In the genomic region with DNA sequence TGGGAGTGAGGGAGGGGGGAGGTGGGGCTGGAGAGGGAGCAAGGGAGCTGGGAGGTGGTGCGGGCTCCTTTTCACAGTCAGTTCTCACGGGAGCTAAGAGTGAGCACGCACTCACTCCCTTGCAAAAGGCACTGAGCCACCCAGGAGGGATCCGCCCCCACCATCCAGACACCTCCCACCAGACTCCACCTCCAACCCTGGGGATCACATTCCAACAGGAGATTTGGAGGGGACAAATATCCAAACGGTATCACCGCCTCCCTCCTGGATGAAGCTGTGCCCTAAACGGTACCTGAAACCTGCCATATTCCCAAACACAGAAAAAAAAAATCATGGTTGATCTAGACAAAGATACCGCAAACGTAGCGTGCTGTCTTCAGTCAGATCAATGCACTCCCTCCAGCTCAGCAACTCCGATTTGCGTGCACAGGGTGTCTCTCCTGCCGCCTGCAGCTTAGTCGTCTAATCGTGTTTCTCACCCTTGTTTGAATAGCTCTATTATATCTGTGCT, we compare ENCODE assay signal across 15 cellular contexts. TPM values are rescaled to one million over a fixed set of nuclear protein-coding genes. Genes with fewer than 3 reads are reported as not detected.
DNase-seq lines count a peak whose midpoint lies in the region; ATAC-seq and TF ChIP-seq lines count a peak whose summit lies in the region.
"Had no signal": no experiment of that assay in that cellular context is flagged by ENCODE, and none has a peak within 500 bp of the region (broad histone marks: within the 10 kb centered on the region; RNA-seq: fewer than 3 reads in every experiment).

No MANE protein-coding gene starts in this region.

- DNase-seq in GM23338 (ENCODE audit: low spot score): peak; percentile 63
- DNase-seq in NCI-H526 treated with DMSO at 0.1 percent for 48 hours (lab: John Stamatoyannopoulos, UW): peak; percentile 48
- DNase-seq in heart left ventricle: no peak
- no peak for DNase-seq in neural crest cell (ENCODE audit: low read depth, low spot score)
- DNase-seq in SKM-1 treated with dmso at 0.1 percent for 144 hours (lab: John Stamatoyannopoulos, UW; ENCODE audit: unreplicated experiment): no peak
- no peak for DNase-seq in NCI-H1436 treated with DMSO at 0.1 percent for 48 hours (lab: John Stamatoyannopoulos, UW)
- DNase-seq in ACHN: no peak
- DNase-seq: activated CD8-positive, alpha-beta memory T cell treated with anti-CD3 and anti-CD28 coated beads, Interleukin-2, amount 10 ng/mL, durations not matched to agents 7 days and 5 days; CD4-positive, alpha-beta T cell; GM23248; ovary; thyroid gland had no signal

- H3K36me3 Mint-ChIP-seq in GM23338 (ENCODE audit: low read depth): no peaks in the 10 kb centered on the region
- H3K36me3 Mint-ChIP-seq in neural crest cell (ENCODE audit: low read depth): no peaks in the 10 kb centered on the region
- H3K36me3 Mint-ChIP-seq: activated CD8-positive, alpha-beta memory T cell treated with anti-CD3 and anti-CD28 coated beads, Interleukin-2, amount 10 ng/mL, durations not matched to agents 7 days and 5 days had no signal

- no peaks in the 10 kb centered on the region; the same call in 2 of the 3 replicates for H3K9me3 Mint-ChIP-seq in GM23338
- H3K9me3 Mint-ChIP-seq in neural crest cell: no peaks in the 10 kb centered on the region
- H3K9me3 Mint-ChIP-seq: CD4-positive, alpha-beta T cell; T-helper 2 cell treated with Interferon-gamma antibody and Interleukin-4, amounts not matched to agents 5 μg/mL and 100 μg/mL, for 36 hours had no signal

- peak overlapping the region; percentile 44 for H3K4me3 ChIP-seq in GM23338
- H3K4me3 ChIP-seq in heart left ventricle: peak overlapping the region in 1 of 12 donors; percentile 5
- H3K4me3 ChIP-seq: GM23248, ovary, thyroid gland had no signal

- no peaks in the 10 kb centered on the region for H3F3A ChIP-seq in GM23338 (replicated peaks; ENCODE audit: low read depth)

- H3K27me3 Mint-ChIP-seq in GM23338 (ENCODE audit: insufficient read depth, low read depth, poor library complexity) (peaks cover 12% of the 10 kb centered on the region), neural crest cell (ENCODE audit: low read depth) (peaks cover 25% of the 10 kb centered on the region)

- TF ChIP-seq CTCF in GM23338 (conservative IDR thresholded peaks at IDR 0.05; ENCODE audit: low read depth in 2 of 2): no peak
- peak in 1 of 12 donors; percentile 13 for TF ChIP-seq CTCF in heart left ventricle (IDR thresholded peaks at IDR 0.05)
- TF ChIP-seq CTCF in neural crest cell (conservative IDR thresholded peaks at IDR 0.05): no peak

- H3K27ac Mint-ChIP-seq in GM23338 (no peak overlapping the region), neural crest cell (ENCODE audit: unreplicated experiment) (no peak overlapping the region)
- H3K27ac Mint-ChIP-seq: activated CD8-positive, alpha-beta memory T cell treated with anti-CD3 and anti-CD28 coated beads, Interleukin-2, amount 10 ng/mL, durations not matched to agents 7 days and 5 days; CD4-positive, alpha-beta T cell; T-helper 2 cell treated with Interferon-gamma antibody and Interleukin-4, amounts not matched to agents 5 μg/mL and 100 μg/mL, for 36 hours had no signal

- no peaks in the 10 kb centered on the region for H3K9me3 ChIP-seq in heart left ventricle
- H3K9me3 ChIP-seq: ovary, thyroid gland had no signal

- no peaks in the 10 kb centered on the region for H4K20me1 ChIP-seq in GM23338 (replicated peaks; ENCODE audit: insufficient read depth)

- H3K4me1 Mint-ChIP-seq in GM23338: peaks cover 16% of the 10 kb centered on the region
- H3K4me1 Mint-ChIP-seq in neural crest cell: peaks cover 31% of the 10 kb centered on the region
- H3K4me1 Mint-ChIP-seq: activated CD8-positive, alpha-beta memory T cell treated with anti-CD3 and anti-CD28 coated beads, Interleukin-2, amount 10 ng/mL, durations not matched to agents 7 days and 5 days had no signal

- in situ Hi-C loops in ACHN (cut with HindIII; ENCODE audit: low pct_ligation_motif_present, low pct_unique_long_range_greater_than_20kb, low sequenced_read_pairs): no loop called here

- H3K4me3 Mint-ChIP-seq in GM23338: peak overlapping the region; percentile 66
- peak overlapping the region; percentile 56 for H3K4me3 Mint-ChIP-seq in neural crest cell
- H3K4me3 Mint-ChIP-seq: activated CD8-positive, alpha-beta memory T cell treated with anti-CD3 and anti-CD28 coated beads, Interleukin-2, amount 10 ng/mL, durations not matched to agents 7 days and 5 days; CD4-positive, alpha-beta T cell; T-helper 2 cell treated with Interferon-gamma antibody and Interleukin-4, amounts not matched to agents 5 μg/mL and 100 μg/mL, for 36 hours had no signal

- no peak for TF ChIP-seq POLR2A in heart left ventricle (IDR thresholded peaks at IDR 0.05)

- no peaks in the 10 kb centered on the region for H3K79me2 ChIP-seq in GM23338 (replicated peaks; ENCODE audit: insufficient read depth)

- H3K9me2 ChIP-seq in GM23338 (ENCODE audit: insufficient read depth): no peaks in the 10 kb centered on the region

- H3K4me1 ChIP-seq in GM23338 (ENCODE audit: insufficient read depth) (0 out of 2 replicates have a peak, but pooled peaks cover 5% of the 10 kb centered on the region), heart left ventricle (no peaks in the 10 kb centered on the region)
- H3K4me1 ChIP-seq: thyroid gland had no signal

- no peaks in the 10 kb centered on the region for H3K27me3 ChIP-seq in GM23338 (ENCODE audit: insufficient read depth)
- H3K27me3 ChIP-seq in heart left ventricle: peaks cover 0 to 16% (median 0%) of the 10 kb centered on the region in 9 donors
- H3K27me3 ChIP-seq: ovary, thyroid gland had no signal

- peak overlapping the region; percentile 26 for H2AFZ ChIP-seq in GM23338
- H2AFZ ChIP-seq: GM23248 had no signal

- H3K36me3 ChIP-seq in GM23338 (ENCODE audit: insufficient read depth) (no peaks in the 10 kb centered on the region), heart left ventricle (no peaks in the 10 kb centered on the region)
- H3K36me3 ChIP-seq: ovary, thyroid gland had no signal

- H3K27ac ChIP-seq in GM23338 (ENCODE audit: low read depth) (no peak overlapping the region), heart left ventricle (no peak overlapping the region)
- H3K27ac ChIP-seq: GM23248, ovary, thyroid gland had no signal

- intact Hi-C loops in heart left ventricle (cut with DNase I): no loop called here

- peak overlapping the region; percentile 70 for H3K4me2 ChIP-seq in GM23338

- ATAC-seq in GM23338: peak; percentile 87
- peak in 3 of 4 donors; percentile 28 to 51 (median 43) for ATAC-seq in heart left ventricle
- no peak for ATAC-seq in GM21423 (IDR thresholded peaks at IDR 0.05; ENCODE audit: unreplicated experiment)
- ATAC-seq: activated CD8-positive, alpha-beta memory T cell treated with anti-CD3 and anti-CD28 coated beads, Interleukin-2, amount 10 ng/mL, durations not matched to agents 7 days and 5 days had no signal

- 14 to 22% (median 19%) methylated on average over 15 of the region's 15 CpGs for WGBS in heart left ventricle, 4 donors

TF ChIP-seq in GM23338, 12 proteins besides CTCF, POLR2A, EP300 and RAD21:
- no peak for TF ChIP-seq ZNF114 (CRISPR knock-in tag; IDR thresholded peaks at IDR 0.05)
- TF ChIP-seq NANOG (IDR thresholded peaks at IDR 0.05; ENCODE audit: borderline replicate concordance): no peak
- no peak for TF ChIP-seq POLR2AphosphoS5 (IDR thresholded peaks at IDR 0.05; ENCODE audit: low read depth)

RNA-seq across cellular contexts. Expression of gene PRKAG2, which starts 20.3 kb away (rescaled TPM):
- 11.4 and 14.9 TPM in 2 replicates for total RNA-seq in GM23338 (2014; rRNA removed; shearing (Covaris generic))
- polyA plus RNA-seq in GM23338 (2016; fragmentation: Nextera tagmentation; extraction: Ambion mirVana): 6.3 and 9.1 TPM in 2 replicates
- 100 to 1,000 TPM in 7 of 9 donors, 10 to 100 TPM in 2; 50.2 to 179 (median 108) TPM for total RNA-seq in heart left ventricle
- 100 to 1,000 TPM in 1 of 2 donors, 10 to 100 TPM in 1; 61.3 to 119 TPM for polyA plus RNA-seq in heart left ventricle
- 11.8 and 12.5 TPM in 2 replicates for total RNA-seq in neural crest cell

RNA-seq across cellular contexts. Expression of gene GALNTL5, which starts 59.0 kb away (rescaled TPM):
- total RNA-seq in GM23338 (2014; rRNA removed; shearing (Covaris generic)): not detected in 2 replicates
- polyA plus RNA-seq in GM23338 (2016; fragmentation: Nextera tagmentation; extraction: Ambion mirVana): 0.78 TPM in 1 of 2 replicates, not detected in the other
- total RNA-seq in heart left ventricle: under 1 TPM in 1 of 9 donors, not detected in 8; 0.40 TPM
- not detected for polyA plus RNA-seq in heart left ventricle
- not detected in 2 replicates for total RNA-seq in neural crest cell
- total RNA-seq: activated CD8-positive, alpha-beta memory T cell treated with anti-CD3 and anti-CD28 coated beads, Interleukin-2, amount 10 ng/mL, durations not matched to agents 7 days and 5 days; CD4-positive, alpha-beta T cell; GM23248; M059J; ovary had no signal
- polyA plus RNA-seq: GM23248, ovary had no signal

Comparison
In these comparisons a context has a peak if more than half of its experiments do, and no peak if none do; other contexts are left out.
1. DNase-seq: peak in GM23338 (single experiment) and NCI-H526 treated with DMSO at 0.1 percent for 48 hours (single experiment); none in heart left ventricle (0 of 5), neural crest cell (single experiment), SKM-1 treated with dmso at 0.1 percent for 144 hours (single experiment), NCI-H1436 treated with DMSO at 0.1 percent for 48 hours (single experiment) and ACHN (single experiment).